2 cellular contexts compared by ENCODE assay signal in the genomic region with DNA sequence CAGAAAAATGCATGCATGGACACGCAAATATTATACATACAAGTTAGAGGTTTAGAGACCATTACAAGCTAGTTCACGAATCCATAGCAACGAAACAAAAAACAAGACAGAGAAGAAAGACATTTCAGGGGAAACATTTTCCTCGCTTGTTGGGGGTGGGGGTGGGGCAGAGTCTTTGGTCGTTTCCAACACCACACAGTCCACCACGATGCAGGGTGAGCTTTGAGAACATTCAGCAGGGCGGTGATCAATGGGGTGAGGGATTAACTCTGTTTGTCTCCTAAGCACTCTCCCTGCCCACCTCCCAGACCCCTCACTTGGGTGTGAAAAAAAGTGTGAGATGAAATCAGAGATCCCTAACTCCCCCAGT.
TF ChIP-seq lines count a peak whose summit lies in the region.

No MANE protein-coding gene starts in this region.

TF ChIP-seq in IMR-90, 13 proteins besides CTCF, POLR2A, EP300 and RAD21:
- TF ChIP-seq MAZ (IDR thresholded peaks at IDR 0.05; ENCODE audit: borderline replicate concordance, low read depth, low read length), result no peak
TF ChIP-seq in IMR-90: peak in this region for 0.

TF ChIP-seq in HepG2, 621 proteins besides CTCF, POLR2A, EP300 and RAD21:
- no peak for TF ChIP-seq ZKSCAN5 (CRISPR knock-in tag; IDR thresholded peaks at IDR 0.05)
